16 cellular contexts compared by ENCODE assay signal in genomic region chr7:79741684-79742083, GRCh38.
DNase-seq lines count a peak whose midpoint lies in the region; ATAC-seq, FAIRE-seq and TF ChIP-seq lines count a peak whose summit lies in the region.
"Had no signal": no experiment of that assay in that cellular context is flagged by ENCODE, and none has a peak within 500 bp of the region (broad histone marks: within the 10 kb centered on the region; RNA-seq: fewer than 3 reads in every experiment).

No MANE protein-coding gene starts in this region.

- FAIRE-seq in HTR-8/SVneo (lab: Jason Lieb, UNC) = no peak

- peak; percentile 49 for TF ChIP-seq CTCF in AG09309 (IDR thresholded peaks at IDR 0.05; ENCODE audit: control insufficient read depth, insufficient read depth, low read depth, low read length, missing control alignments)
- TF ChIP-seq CTCF in astrocyte of the spinal cord (IDR thresholded peaks at IDR 0.05; ENCODE audit: low read depth, low read length) = peak; percentile 37
- TF ChIP-seq CTCF in kidney epithelial cell (IDR thresholded peaks at IDR 0.05; ENCODE audit: insufficient read depth, low read length, poor library complexity, severe bottlenecking) = peak; percentile 30
- TF ChIP-seq CTCF in omental fat pad (IDR thresholded peaks at IDR 0.05) = no peak

- H3K4me3 ChIP-seq in AG09309 (ENCODE audit: control insufficient read depth, low read depth, low read length) (no peak overlapping the region), astrocyte of the spinal cord (ENCODE audit: low read depth, low read length) (no peak overlapping the region), kidney epithelial cell (ENCODE audit: low read depth, low read length) (no peak overlapping the region)
- H3K4me3 ChIP-seq: prostate gland had no signal

- ATAC-seq in omental fat pad (ENCODE audit: low FRiP score) = no peak
- ATAC-seq: stimulated activated naive B cell treated with anti-CD40 and anti-IgM and Interleukin-4, amounts not matched to agents 10 μg/mL and 1 μg/mL and 100 μg/mL, for 72 hours had no signal

- in situ Hi-C loops in astrocyte of the spinal cord (cut with HindIII; ENCODE audit: low sequenced_read_pairs) = no loop called here

- no peaks in the 10 kb centered on the region for H3K36me3 ChIP-seq in kidney epithelial cell (ENCODE audit: control insufficient read depth, insufficient read depth, low read length)
- H3K36me3 ChIP-seq: prostate gland had no signal

- H3K27me3 ChIP-seq in kidney epithelial cell (ENCODE audit: control insufficient read depth, insufficient read depth, low read length) = no peaks in the 10 kb centered on the region

- DNase-seq in AG09309 (ENCODE audit: low read depth) (no peak), HTR-8/SVneo (ENCODE audit: insufficient read length, low spot score) (peak; percentile 1), astrocyte of the spinal cord (ENCODE audit: low read depth, low spot score) (no peak), kidney epithelial cell (ENCODE audit: low read depth) (no peak), NOMO-1 treated with DMSO at 0.1 percent for 48 hours (lab: John Stamatoyannopoulos, UW; ENCODE audit: unreplicated experiment) (no peak), omental fat pad (ENCODE audit: low spot score) (no peak), amniotic stem cell (lab: John Stamatoyannopoulos, UW) (no peak), NCI-H1105 treated with DMSO at 0.1 percent for 48 hours (lab: John Stamatoyannopoulos, UW) (no peak)
- DNase-seq: activated CD4-positive, alpha-beta memory T cell treated with anti-CD3 and anti-CD28 coated beads, Interleukin-2, amount 10 ng/mL, durations not matched to agents 7 days and 5 days; activated naive CD4-positive, alpha-beta T cell treated with anti-CD3 and anti-CD28 coated beads, Interleukin-2, amount 50 U/mL, for 16 hours; GDM1; head of caudate nucleus; stimulated activated CD4-positive, alpha-beta T cell treated with anti-CD3 and anti-CD28 coated beads, Interleukin-4, amount 100 ng/mL, for 1 hour; stimulated activated naive B cell treated with anti-CD40 and anti-IgM and Interleukin-4, amounts not matched to agents 10 μg/mL and 1 μg/mL and 100 μg/mL, for 72 hours; T-helper 9 cell had no signal

Comparison
In these comparisons a context has a peak if more than half of its experiments do, and no peak if none do; other contexts are left out.
1. CTCF ChIP-seq: peak in AG09309 (single experiment), astrocyte of the spinal cord (single experiment) and kidney epithelial cell (single experiment); none in omental fat pad (0 of 3).